14 cellular contexts compared by ENCODE assay signal in the genomic region with DNA sequence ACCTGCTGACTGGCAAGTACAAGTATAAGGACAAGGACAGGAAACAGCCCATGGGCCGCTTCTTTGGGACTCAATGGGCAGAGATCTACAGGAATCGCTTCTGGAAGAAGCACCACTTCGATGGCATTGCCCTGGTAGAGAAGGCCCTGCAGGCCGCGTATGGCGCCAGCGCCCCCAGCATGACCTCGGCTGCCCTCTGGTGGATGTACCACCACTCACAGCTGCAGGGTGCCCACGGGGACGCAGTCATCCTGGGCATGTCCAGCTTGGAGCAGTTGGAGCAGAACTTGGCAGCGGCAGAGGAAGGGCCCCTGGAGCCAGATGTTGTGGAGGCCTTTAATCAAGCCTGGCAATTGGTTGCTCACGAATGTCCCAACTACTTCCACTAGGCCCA.
"Had no signal": no experiment of that assay in that cellular context is flagged by ENCODE, and none has a peak within 500 bp of the region (broad histone marks: within the 10 kb centered on the region; RNA-seq: fewer than 3 reads in every experiment).

No MANE protein-coding gene starts in this region.

- H3K27ac ChIP-seq: lower lobe of right lung, suprapubic skin, upper lobe of left lung had no signal

- H3K9me3 ChIP-seq: heart left ventricle, lower lobe of right lung, suprapubic skin, upper lobe of left lung had no signal

- FAIRE-seq: astrocyte, bronchial epithelial cell, frontal cortex had no signal

- H3K4me1 Mint-ChIP-seq: activated naive CD4-positive, alpha-beta T cell treated with anti-CD3 and anti-CD28 coated beads, Interleukin-2, amount 10 ng/mL, durations not matched to agents 7 days and 5 days; activated T-helper 17 cell treated with anti-CD3 and anti-CD28 coated beads, Interleukin-2, amount 50 U/mL, for 72 hours; stimulated activated naive B cell treated with anti-CD40 and anti-IgM and Interleukin-4, amounts not matched to agents 10 μg/mL and 1 μg/mL and 100 μg/mL, for 72 hours had no signal

- H3K9me3 Mint-ChIP-seq: activated naive CD4-positive, alpha-beta T cell treated with anti-CD3 and anti-CD28 coated beads, Interleukin-2, amount 10 ng/mL, durations not matched to agents 7 days and 5 days; activated T-helper 17 cell treated with anti-CD3 and anti-CD28 coated beads, Interleukin-2, amount 50 U/mL, for 72 hours; nephron; stimulated activated naive B cell treated with anti-CD40 and anti-IgM and Interleukin-4, amounts not matched to agents 10 μg/mL and 1 μg/mL and 100 μg/mL, for 72 hours had no signal

- H3K4me1 ChIP-seq: lower lobe of right lung, suprapubic skin, upper lobe of left lung had no signal

- H3K4me3 Mint-ChIP-seq: activated naive CD4-positive, alpha-beta T cell treated with anti-CD3 and anti-CD28 coated beads, Interleukin-2, amount 10 ng/mL, durations not matched to agents 7 days and 5 days; activated T-helper 17 cell treated with anti-CD3 and anti-CD28 coated beads, Interleukin-2, amount 50 U/mL, for 72 hours; nephron; stimulated activated naive B cell treated with anti-CD40 and anti-IgM and Interleukin-4, amounts not matched to agents 10 μg/mL and 1 μg/mL and 100 μg/mL, for 72 hours had no signal

- H3K27me3 ChIP-seq: heart left ventricle, suprapubic skin, upper lobe of left lung had no signal

- ATAC-seq: activated T-helper 17 cell treated with anti-CD3 and anti-CD28 coated beads, Interleukin-2, amount 50 U/mL, for 72 hours; stimulated activated naive B cell treated with anti-CD40 and anti-IgM and Interleukin-4, amounts not matched to agents 10 μg/mL and 1 μg/mL and 100 μg/mL, for 72 hours had no signal

- H3K36me3 ChIP-seq: lower lobe of right lung, upper lobe of left lung had no signal

- H3K4me3 ChIP-seq: heart left ventricle, lower lobe of right lung, suprapubic skin, upper lobe of left lung had no signal

- H3K27me3 Mint-ChIP-seq: activated naive CD4-positive, alpha-beta T cell treated with anti-CD3 and anti-CD28 coated beads, Interleukin-2, amount 10 ng/mL, durations not matched to agents 7 days and 5 days; activated T-helper 17 cell treated with anti-CD3 and anti-CD28 coated beads, Interleukin-2, amount 50 U/mL, for 72 hours; stimulated activated naive B cell treated with anti-CD40 and anti-IgM and Interleukin-4, amounts not matched to agents 10 μg/mL and 1 μg/mL and 100 μg/mL, for 72 hours had no signal

- H3K27ac Mint-ChIP-seq: activated T-helper 17 cell treated with anti-CD3 and anti-CD28 coated beads, Interleukin-2, amount 50 U/mL, for 72 hours; nephron; stimulated activated naive B cell treated with anti-CD40 and anti-IgM and Interleukin-4, amounts not matched to agents 10 μg/mL and 1 μg/mL and 100 μg/mL, for 72 hours had no signal

- DNase-seq: activated CD4-positive, alpha-beta T cell treated with anti-CD3 and anti-CD28 coated beads, Interleukin-2, amount 50 U/mL, for 48 hours; activated naive CD4-positive, alpha-beta T cell treated with anti-CD3 and anti-CD28 coated beads, Interleukin-2, amount 10 ng/mL, durations not matched to agents 7 days and 5 days; heart left ventricle; lower lobe of right lung; nucleus accumbens; stimulated activated CD4-positive, alpha-beta T cell treated with anti-CD3 and anti-CD28 coated beads, Interleukin-2, amount 100 ng/mL, for 48 hours; stimulated activated naive B cell treated with anti-CD40 and anti-IgM and Interleukin-4, amounts not matched to agents 10 μg/mL and 1 μg/mL and 100 μg/mL, for 72 hours had no signal
